Comparison of ENCODE assay signal across 8 cellular contexts in genomic region chr1:40980453-40981121, GRCh38. TPM values are rescaled to one million over a fixed set of nuclear protein-coding genes. Genes with fewer than 3 reads are reported as not detected.
A peak's percentile ranks its signal among the peaks of the same experiment; 100 is the strongest.
DNase-seq lines count a peak whose midpoint lies in the region; TF ChIP-seq lines count a peak whose summit lies in the region.

No MANE protein-coding gene starts in this region.

- H3K9ac ChIP-seq in HUES64 (ENCODE audit: low read depth, low read length), result peak overlapping the region; percentile 96

- H3K9me3 ChIP-seq in HUES64 (ENCODE audit: insufficient read depth, low read depth, low read length), result no peaks in the 10 kb centered on the region

- peak overlapping the region; percentile 99 for H3K27ac ChIP-seq in HUES64 (ENCODE audit: low read depth, low read length)

- WGBS in HUES64, result 6% methylated on average over 27 of the region's 27 CpGs

- H3K27me3 ChIP-seq in HUES64 (ENCODE audit: insufficient read depth, low read length) (no peaks in the 10 kb centered on the region), kidney epithelial cell (ENCODE audit: control insufficient read depth, insufficient read depth, low read length) (no peaks in the 10 kb centered on the region)

- H3K36me3 ChIP-seq in HUES64 (ENCODE audit: insufficient read depth, low read length) (peaks cover 39% of the 10 kb centered on the region), kidney epithelial cell (ENCODE audit: control insufficient read depth, insufficient read depth, low read length) (no peaks in the 10 kb centered on the region)

- H3K4me3 ChIP-seq in HUES64 (ENCODE audit: low read length) (peak overlapping the region; percentile 82), kidney epithelial cell (ENCODE audit: low read depth, low read length) (peak overlapping the region; percentile 60)

- DNase-seq in NCI-H2081 (lab: John Stamatoyannopoulos, UW), result peak; percentile 30 to 51
- no peak for DNase-seq in NCI-H2081 treated with DMSO at 0.1 percent for 48 hours (lab: John Stamatoyannopoulos, UW)
- peak; percentile 13 to 66 (median 40) for DNase-seq in T-helper 1 cell
- DNase-seq in astrocyte of the hippocampus (ENCODE audit: low read depth, low spot score), result peak; percentile 48
- no peak for DNase-seq in kidney epithelial cell (ENCODE audit: low read depth)
- DNase-seq in stimulated activated CD4-positive, alpha-beta T cell treated with anti-CD3 and anti-CD28 coated beads, Interleukin-4, amount 100 ng/mL, for 1 hour, result peak; percentile 49
- DNase-seq in hippocampal formation (lab: John Stamatoyannopoulos, UW), result no peak

- H3K4me1 ChIP-seq in HUES64 (ENCODE audit: insufficient read depth, low read length), result peaks cover 8% of the 10 kb centered on the region; the same call in 1 of the 2 replicates

- no peak for TF ChIP-seq CTCF in kidney epithelial cell (IDR thresholded peaks at IDR 0.05; ENCODE audit: insufficient read depth, low read length, poor library complexity, severe bottlenecking)

RNA-seq across cellular contexts. Expression of gene CTPS1, which starts 1.1 kb away (rescaled TPM):
- 81.1 TPM for polyA plus RNA-seq in HUES64 (2013, experiment 1 of 2)
- 70.4 TPM for polyA plus RNA-seq in HUES64 (2013, experiment 2 of 2)
- 51.6 and 59.8 TPM in 2 replicates for total RNA-seq in kidney epithelial cell

RNA-seq across cellular contexts. Expression of gene SLFNL1, which starts 40.9 kb away (rescaled TPM):
- polyA plus RNA-seq in HUES64 (2013, experiment 1 of 2), result not detected
- not detected for polyA plus RNA-seq in HUES64 (2013, experiment 2 of 2)
- total RNA-seq in kidney epithelial cell, result 0.41 TPM in 1 of 2 replicates, not detected in the other

Comparison
In these comparisons a context has a peak if more than half of its experiments do, and no peak if none do; other contexts are left out.
1. DNase-seq: peak in NCI-H2081 (2 of 2), T-helper 1 cell (5 of 5), astrocyte of the hippocampus (single experiment) and stimulated activated CD4-positive, alpha-beta T cell treated with anti-CD3 and anti-CD28 coated beads, Interleukin-4, amount 100 ng/mL, for 1 hour (single experiment); none in NCI-H2081 treated with DMSO at 0.1 percent for 48 hours (single experiment), kidney epithelial cell (single experiment) and hippocampal formation (0 of 2).